Comparison of ENCODE assay signal across 1 cellular context in the genomic region with DNA sequence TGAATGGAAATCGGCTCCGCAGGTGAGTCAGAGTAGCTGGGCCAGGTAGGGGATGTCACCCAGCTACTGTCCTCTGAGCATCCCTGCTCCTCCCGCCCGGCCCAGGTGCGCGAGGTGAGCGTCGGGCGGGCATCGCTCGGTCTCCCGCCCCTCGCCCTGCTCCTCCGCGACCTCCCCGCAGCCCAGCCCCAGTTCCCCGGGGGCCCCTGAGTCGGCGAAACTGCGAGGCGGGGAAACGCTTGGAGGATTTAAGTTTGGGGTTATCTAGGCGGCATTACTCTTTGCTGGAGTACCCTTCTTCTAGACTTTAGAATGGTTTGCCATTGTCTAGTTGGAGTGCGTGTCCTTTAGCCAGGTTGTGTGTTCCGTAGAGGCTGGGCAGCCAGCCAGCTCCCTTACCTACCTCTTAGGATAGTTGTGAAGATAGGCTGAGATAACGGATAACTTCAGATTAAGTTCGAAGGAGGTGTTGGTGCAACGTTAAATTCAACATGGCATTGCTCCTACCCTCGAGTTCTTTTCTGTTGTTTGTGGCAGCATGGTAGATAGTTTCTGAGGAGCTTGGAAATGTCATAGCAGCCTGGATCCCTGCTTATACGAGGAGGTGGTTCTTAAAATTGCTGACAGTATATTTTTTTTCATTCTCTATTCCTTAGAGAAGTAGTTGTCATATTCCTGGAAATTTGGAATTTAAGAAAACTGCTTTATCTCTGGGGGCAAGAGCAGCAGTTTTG.
TF ChIP-seq lines count a peak whose summit lies in the region.

No MANE protein-coding gene starts in this region.

TF ChIP-seq in HEK293, 187 proteins besides CTCF, POLR2A, EP300 and RAD21 (continued from another document):
- TF ChIP-seq, protein P1, sequence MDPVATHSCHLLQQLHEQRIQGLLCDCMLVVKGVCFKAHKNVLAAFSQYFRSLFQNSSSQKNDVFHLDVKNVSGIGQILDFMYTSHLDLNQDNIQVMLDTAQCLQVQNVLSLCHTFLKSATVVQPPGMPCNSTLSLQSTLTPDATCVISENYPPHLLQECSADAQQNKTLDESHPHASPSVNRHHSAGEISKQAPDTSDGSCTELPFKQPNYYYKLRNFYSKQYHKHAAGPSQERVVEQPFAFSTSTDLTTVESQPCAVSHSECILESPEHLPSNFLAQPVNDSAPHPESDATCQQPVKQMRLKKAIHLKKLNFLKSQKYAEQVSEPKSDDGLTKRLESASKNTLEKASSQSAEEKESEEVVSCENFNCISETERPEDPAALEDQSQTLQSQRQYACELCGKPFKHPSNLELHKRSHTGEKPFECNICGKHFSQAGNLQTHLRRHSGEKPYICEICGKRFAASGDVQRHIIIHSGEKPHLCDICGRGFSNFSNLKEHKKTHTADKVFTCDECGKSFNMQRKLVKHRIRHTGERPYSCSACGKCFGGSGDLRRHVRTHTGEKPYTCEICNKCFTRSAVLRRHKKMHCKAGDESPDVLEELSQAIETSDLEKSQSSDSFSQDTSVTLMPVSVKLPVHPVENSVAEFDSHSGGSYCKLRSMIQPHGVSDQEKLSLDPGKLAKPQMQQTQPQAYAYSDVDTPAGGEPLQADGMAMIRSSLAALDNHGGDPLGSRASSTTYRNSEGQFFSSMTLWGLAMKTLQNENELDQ (tag by site-specific recombination; IDR thresholded peaks at IDR 0.05; ENCODE audit: low read depth): no peak
- TF ChIP-seq ZBTB20 (tag by site-specific recombination; IDR thresholded peaks at IDR 0.05) (peak; percentile 90), ZBTB17 (tag by site-specific recombination; IDR thresholded peaks at IDR 0.05) (peak; percentile 84), ZBTB48 (tag by site-specific recombination; IDR thresholded peaks at IDR 0.05) (peak; percentile 76; the same call in 1 of the 2 replicates), ZNF677 (tag by site-specific recombination; IDR thresholded peaks at IDR 0.05) (no peak), ZNF324 (tag by site-specific recombination; IDR thresholded peaks at IDR 0.05) (peak; percentile 6), ZNF2 (tag by site-specific recombination; IDR thresholded peaks at IDR 0.05) (0 out of 2 replicates have a peak, but pooled peaks have one; percentile 55), ZNF24 (tag by site-specific recombination; IDR thresholded peaks at IDR 0.05) (no peak)
- TF ChIP-seq, protein P2, sequence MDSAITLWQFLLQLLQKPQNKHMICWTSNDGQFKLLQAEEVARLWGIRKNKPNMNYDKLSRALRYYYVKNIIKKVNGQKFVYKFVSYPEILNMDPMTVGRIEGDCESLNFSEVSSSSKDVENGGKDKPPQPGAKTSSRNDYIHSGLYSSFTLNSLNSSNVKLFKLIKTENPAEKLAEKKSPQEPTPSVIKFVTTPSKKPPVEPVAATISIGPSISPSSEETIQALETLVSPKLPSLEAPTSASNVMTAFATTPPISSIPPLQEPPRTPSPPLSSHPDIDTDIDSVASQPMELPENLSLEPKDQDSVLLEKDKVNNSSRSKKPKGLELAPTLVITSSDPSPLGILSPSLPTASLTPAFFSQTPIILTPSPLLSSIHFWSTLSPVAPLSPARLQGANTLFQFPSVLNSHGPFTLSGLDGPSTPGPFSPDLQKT (IDR thresholded peaks at IDR 0.05; ENCODE audit: borderline replicate concordance, low read depth, low read length): no peak
